In the genomic region with DNA sequence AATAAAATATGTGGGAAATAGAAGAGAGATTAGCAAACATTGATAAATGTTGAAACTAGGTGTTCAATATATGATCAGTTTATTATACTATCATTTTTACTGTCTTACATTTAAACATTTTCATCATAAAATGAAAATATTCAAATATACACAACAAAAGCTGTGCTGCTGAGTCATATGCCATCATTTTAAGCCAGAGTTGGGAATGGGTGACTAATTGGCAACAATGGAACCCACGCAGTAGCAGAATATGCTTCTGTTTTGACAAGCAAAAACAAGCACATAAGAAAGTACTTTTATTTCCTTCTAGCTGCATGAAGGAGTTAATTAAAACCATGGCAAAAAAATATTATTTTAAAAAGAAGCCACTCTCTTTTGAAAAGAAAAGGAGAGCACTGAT, we compare ENCODE assay signal across 17 cellular contexts.
DNase-seq lines count a peak whose midpoint lies in the region; ATAC-seq and TF ChIP-seq lines count a peak whose summit lies in the region.
"Had no signal": no experiment of that assay in that cellular context is flagged by ENCODE, and none has a peak within 500 bp of the region (broad histone marks: within the 10 kb centered on the region; RNA-seq: fewer than 3 reads in every experiment).

No MANE protein-coding gene starts in this region.

- H3K4me3 Mint-ChIP-seq in T-cell: no peak overlapping the region
- H3K4me3 Mint-ChIP-seq in activated CD4-positive, alpha-beta T cell treated with anti-CD3 and anti-CD28 coated beads, Interleukin-2, amount 10 ng/mL, durations not matched to agents 7 days and 5 days: no peak overlapping the region
- H3K4me3 Mint-ChIP-seq: activated naive CD8-positive, alpha-beta T cell; B cell; stimulated activated naive CD8-positive, alpha-beta T cell treated with anti-CD3 and anti-CD28 coated beads, Interleukin-15, amount 100 ng/mL, for 72 hours had no signal

- no peaks in the 10 kb centered on the region for H3K4me1 Mint-ChIP-seq in T-cell
- no peaks in the 10 kb centered on the region for H3K4me1 Mint-ChIP-seq in activated CD4-positive, alpha-beta T cell treated with anti-CD3 and anti-CD28 coated beads, Interleukin-2, amount 10 ng/mL, durations not matched to agents 7 days and 5 days
- H3K4me1 Mint-ChIP-seq: B cell; stimulated activated naive CD8-positive, alpha-beta T cell treated with anti-CD3 and anti-CD28 coated beads, Interleukin-15, amount 100 ng/mL, for 72 hours had no signal

- DNase-seq in Ammon's horn (ENCODE audit: low spot score) (peak; percentile 46), RPMI7951 (ENCODE audit: low read depth) (peak; percentile 24), epithelial cell of esophagus (ENCODE audit: low read depth) (peak; percentile 89), myocyte (ENCODE audit: low read depth) (peak; percentile 37), GM10266 (ENCODE audit: extremely low spot score) (no peak), T-cell (no peak)
- no peak for DNase-seq in activated CD4-positive, alpha-beta T cell treated with anti-CD3 and anti-CD28 coated beads, Interleukin-2, amount 50 U/mL, for 4 hours
- DNase-seq in activated CD4-positive, alpha-beta T cell treated with anti-CD3 and anti-CD28 coated beads, Interleukin-2, amount 10 ng/mL, durations not matched to agents 7 days and 5 days: no peak
- DNase-seq: activated T-cell treated with anti-CD3 and anti-CD28 coated beads for 4 hours; erythroblast; NCI-H1436; NCI-H510A treated with DMSO at 0.1 percent for 48 hours; small intestine; stimulated activated naive CD8-positive, alpha-beta T cell treated with anti-CD3 and anti-CD28 coated beads, Interleukin-15, amount 100 ng/mL, for 72 hours had no signal

- no peak for ATAC-seq in T-cell (replicated peaks in 1 of 4)
- ATAC-seq: HCT116; stimulated activated naive CD8-positive, alpha-beta T cell treated with anti-CD3 and anti-CD28 coated beads, Interleukin-15, amount 100 ng/mL, for 72 hours had no signal

- no peak overlapping the region for H3K4me3 ChIP-seq in epithelial cell of esophagus (ENCODE audit: low read length)

- H3K36me3 Mint-ChIP-seq in T-cell: no peaks in the 10 kb centered on the region
- no peaks in the 10 kb centered on the region for H3K36me3 Mint-ChIP-seq in activated CD4-positive, alpha-beta T cell treated with anti-CD3 and anti-CD28 coated beads, Interleukin-2, amount 10 ng/mL, durations not matched to agents 7 days and 5 days (ENCODE audit: low read depth)
- H3K36me3 Mint-ChIP-seq: activated naive CD8-positive, alpha-beta T cell had no signal

- H3K27ac Mint-ChIP-seq in T-cell: no peak overlapping the region
- H3K27ac Mint-ChIP-seq in activated CD4-positive, alpha-beta T cell treated with anti-CD3 and anti-CD28 coated beads, Interleukin-2, amount 10 ng/mL, durations not matched to agents 7 days and 5 days: no peak overlapping the region
- H3K27ac Mint-ChIP-seq: activated naive CD8-positive, alpha-beta T cell; B cell; stimulated activated naive CD8-positive, alpha-beta T cell treated with anti-CD3 and anti-CD28 coated beads, Interleukin-15, amount 100 ng/mL, for 72 hours had no signal

- TF ChIP-seq CTCF in epithelial cell of esophagus (IDR thresholded peaks at IDR 0.05; ENCODE audit: insufficient read depth, low read depth, low read length, missing control alignments): no peak
- TF ChIP-seq CTCF in GM10266 (IDR thresholded peaks at IDR 0.05; ENCODE audit: control insufficient read depth, insufficient read depth, low read depth, missing control alignments): no peak

- POLR2A ChIA-PET in T-cell (lab: Charles Lee): no interaction called here
- POLR2A ChIA-PET in activated CD4-positive, alpha-beta T cell treated with anti-CD3 and anti-CD28 coated beads, Interleukin-2, amount 10 ng/mL, durations not matched to agents 7 days and 5 days (lab: Charles Lee): no interaction called here

- no peaks in the 10 kb centered on the region for H3K27me3 Mint-ChIP-seq in T-cell
- no peaks in the 10 kb centered on the region for H3K27me3 Mint-ChIP-seq in activated CD4-positive, alpha-beta T cell treated with anti-CD3 and anti-CD28 coated beads, Interleukin-2, amount 10 ng/mL, durations not matched to agents 7 days and 5 days
- H3K27me3 Mint-ChIP-seq: activated naive CD8-positive, alpha-beta T cell; B cell; stimulated activated naive CD8-positive, alpha-beta T cell treated with anti-CD3 and anti-CD28 coated beads, Interleukin-15, amount 100 ng/mL, for 72 hours had no signal

- peaks cover 3 to 8% (median 5%) of the 10 kb centered on the region in 3 donors for H3K9me3 Mint-ChIP-seq in T-cell
- H3K9me3 Mint-ChIP-seq in activated CD4-positive, alpha-beta T cell treated with anti-CD3 and anti-CD28 coated beads, Interleukin-2, amount 10 ng/mL, durations not matched to agents 7 days and 5 days: peaks cover 5% of the 10 kb centered on the region
- H3K9me3 Mint-ChIP-seq: stimulated activated naive CD8-positive, alpha-beta T cell treated with anti-CD3 and anti-CD28 coated beads, Interleukin-15, amount 100 ng/mL, for 72 hours had no signal

- CTCF ChIA-PET in T-cell (lab: Charles Lee): no interaction called here
- CTCF ChIA-PET in activated CD4-positive, alpha-beta T cell treated with anti-CD3 and anti-CD28 coated beads, Interleukin-2, amount 10 ng/mL, durations not matched to agents 7 days and 5 days (lab: Charles Lee): no interaction called here

Comparison
In these comparisons a context has a peak if more than half of its experiments do, and no peak if none do; other contexts are left out.
1. DNase-seq: peak in Ammon's horn (single experiment), RPMI7951 (single experiment), epithelial cell of esophagus (single experiment) and myocyte (single experiment); none in activated CD4-positive, alpha-beta T cell treated with anti-CD3 and anti-CD28 coated beads, Interleukin-2, amount 50 U/mL, for 4 hours (0 of 2), GM10266 (single experiment), T-cell (0 of 34) and activated CD4-positive, alpha-beta T cell treated with anti-CD3 and anti-CD28 coated beads, Interleukin-2, amount 10 ng/mL, durations not matched to agents 7 days and 5 days (single experiment).